11 cellular contexts compared by ENCODE assay signal in the genomic region with DNA sequence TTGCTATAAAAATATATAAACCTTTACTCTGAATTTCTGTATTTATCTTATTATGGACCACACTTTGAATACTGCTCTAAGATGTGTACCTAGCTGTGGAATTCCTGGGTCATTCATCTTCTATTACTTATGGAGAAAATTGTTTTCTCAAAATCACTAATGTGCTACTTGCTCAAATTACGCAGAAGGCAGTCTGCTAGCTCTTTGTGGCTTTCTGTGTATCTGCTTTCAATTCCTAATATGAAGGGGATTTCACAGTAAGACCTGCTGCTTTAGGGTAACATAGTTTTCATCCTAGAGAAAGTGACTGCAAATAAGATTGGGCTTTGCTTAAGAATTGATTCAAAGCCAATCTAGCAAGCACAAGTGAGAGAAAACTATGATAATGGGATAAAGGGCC.
DNase-seq lines count a peak whose midpoint lies in the region; ATAC-seq and TF ChIP-seq lines count a peak whose summit lies in the region.
"Had no signal": no experiment of that assay in that cellular context is flagged by ENCODE, and none has a peak within 500 bp of the region (broad histone marks: within the 10 kb centered on the region; RNA-seq: fewer than 3 reads in every experiment).

No MANE protein-coding gene starts in this region.

- no peaks in the 10 kb centered on the region for H3K4me1 ChIP-seq in stomach

- peak overlapping the region; percentile 67 for H3K4me3 Mint-ChIP-seq in activated naive CD8-positive, alpha-beta T cell

- H3K27me3 Mint-ChIP-seq in activated naive CD8-positive, alpha-beta T cell = no peaks in the 10 kb centered on the region

- TF ChIP-seq POLR2A in stomach (IDR thresholded peaks at IDR 0.05) = no peak

- no peak overlapping the region for H3K4me3 ChIP-seq in stomach

- WGBS in stomach, 5 donors = 45 to 83% (median 75%) methylated on average over 1 of the region's 1 CpG

- no peaks in the 10 kb centered on the region for H3K36me3 ChIP-seq in stomach

- H3K4me1 Mint-ChIP-seq in activated naive CD8-positive, alpha-beta T cell (ENCODE audit: low read depth) = peaks cover 68% of the 10 kb centered on the region

- no peak for DNase-seq in stomach
- no peak for DNase-seq in hypothalamus (lab: John Stamatoyannopoulos, UW)
- DNase-seq in GM19238 (ENCODE audit: insufficient read length, low spot score) = no peak
- DNase-seq in NCI-H2227 (lab: John Stamatoyannopoulos, UW; ENCODE audit: unreplicated experiment) = no peak
- DNase-seq: HCEC 1CT, NCI-H1092 treated with DMSO at 0.1 percent for 48 hours, occipital lobe had no signal

- no peak for TF ChIP-seq EP300 in stomach (IDR thresholded peaks at IDR 0.05)

- no peak overlapping the region for H3K27ac ChIP-seq in stomach

- H3K36me3 Mint-ChIP-seq in activated naive CD8-positive, alpha-beta T cell = peaks cover 3% of the 10 kb centered on the region

- H3K9me3 ChIP-seq in stomach = no peaks in the 10 kb centered on the region

- H3K27ac Mint-ChIP-seq in activated naive CD8-positive, alpha-beta T cell = peak overlapping the region; percentile 93

- H3K27me3 ChIP-seq in stomach = no peaks in the 10 kb centered on the region

- no peak for TF ChIP-seq CTCF in stomach (IDR thresholded peaks at IDR 0.05)

- intact Hi-C loops in stomach (cut with DNase I; ENCODE audit: low total_unique reads) = no loop called here

- H3K9me3 Mint-ChIP-seq in activated naive CD8-positive, alpha-beta T cell (ENCODE audit: low read depth) = no peaks in the 10 kb centered on the region

- ATAC-seq in GM18508 (IDR thresholded peaks at IDR 0.05; ENCODE audit: insufficient read depth, unreplicated experiment) (peak; percentile 42), GM19467 (IDR thresholded peaks at IDR 0.05; ENCODE audit: unreplicated experiment) (peak; percentile 48), HG03097 (IDR thresholded peaks at IDR 0.05; ENCODE audit: low FRiP score, unreplicated experiment) (peak; percentile 38)
